In the genomic region with DNA sequence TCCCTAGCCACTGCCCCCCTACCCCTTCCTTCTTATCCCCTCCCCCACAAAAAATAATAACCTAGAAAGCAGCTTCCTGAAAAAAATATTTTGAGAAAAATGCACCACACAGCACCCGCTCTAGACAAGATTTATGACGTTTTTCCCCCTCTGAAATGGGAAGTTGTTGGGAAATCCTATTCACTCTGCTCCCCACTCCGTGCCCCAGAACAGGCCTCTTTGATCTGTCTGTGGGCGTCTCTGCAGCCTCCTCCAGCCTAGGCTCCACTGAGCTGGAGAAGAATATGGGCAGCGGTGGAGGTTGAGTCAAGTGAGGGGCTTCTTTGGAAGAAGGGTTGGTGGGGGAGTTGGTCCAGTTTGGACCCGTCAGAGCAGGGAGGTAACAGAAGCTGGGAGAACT, we compare ENCODE assay signal across 19 cellular contexts. TPM values are rescaled to one million over a fixed set of nuclear protein-coding genes. Genes with fewer than 3 reads are reported as not detected.
DNase-seq lines count a peak whose midpoint lies in the region; ATAC-seq and TF ChIP-seq lines count a peak whose summit lies in the region.
"Had no signal": no experiment of that assay in that cellular context is flagged by ENCODE, and none has a peak within 500 bp of the region (broad histone marks: within the 10 kb centered on the region; RNA-seq: fewer than 3 reads in every experiment).

No MANE protein-coding gene starts in this region.

- peak overlapping the region; percentile 12 for H3K4me3 Mint-ChIP-seq in activated CD4-positive, alpha-beta memory T cell treated with anti-CD3 and anti-CD28 coated beads for 36 hours
- no peak overlapping the region for H3K4me3 Mint-ChIP-seq in activated CD4-positive, alpha-beta memory T cell treated with anti-CD3 and anti-CD28 coated beads, Interleukin-2, amount 10 ng/mL, durations not matched to agents 7 days and 5 days
- peak overlapping the region; percentile 90 to 95 (median 92) for H3K4me3 Mint-ChIP-seq in brain
- H3K4me3 Mint-ChIP-seq in stimulated activated effector memory CD8-positive, alpha-beta T cell treated with anti-CD3 and anti-CD28 coated beads, Interleukin-12 subunit alpha, Interleukin-12 subunit beta, amount 100 ng/mL, for 72 hours = peak overlapping the region; percentile 13
- H3K4me3 Mint-ChIP-seq: activated CD4-positive, alpha-beta T cell treated with anti-CD3 and anti-CD28 coated beads, Interleukin-2, amount 10 ng/mL, durations not matched to agents 24 days and 14 days; memory B cell had no signal

- H3K27ac Mint-ChIP-seq in activated CD4-positive, alpha-beta memory T cell treated with anti-CD3 and anti-CD28 coated beads for 36 hours = no peak overlapping the region
- no peak overlapping the region for H3K27ac Mint-ChIP-seq in activated CD4-positive, alpha-beta memory T cell treated with anti-CD3 and anti-CD28 coated beads, Interleukin-2, amount 10 ng/mL, durations not matched to agents 7 days and 5 days
- H3K27ac Mint-ChIP-seq in brain = peak overlapping the region; percentile 79 to 98 (median 92)
- no peak overlapping the region for H3K27ac Mint-ChIP-seq in stimulated activated effector memory CD8-positive, alpha-beta T cell treated with anti-CD3 and anti-CD28 coated beads, Interleukin-12 subunit alpha, Interleukin-12 subunit beta, amount 100 ng/mL, for 72 hours
- H3K27ac Mint-ChIP-seq: activated CD4-positive, alpha-beta T cell treated with anti-CD3 and anti-CD28 coated beads, Interleukin-2, amount 10 ng/mL, durations not matched to agents 24 days and 14 days; memory B cell; naive thymus-derived CD8-positive, alpha-beta T cell had no signal

- DNase-seq in activated CD4-positive, alpha-beta memory T cell treated with anti-CD3 and anti-CD28 coated beads for 36 hours = no peak
- DNase-seq in activated CD4-positive, alpha-beta memory T cell treated with anti-CD3 and anti-CD28 coated beads, Interleukin-2, amount 10 ng/mL, durations not matched to agents 7 days and 5 days = no peak
- DNase-seq in NB4 (ENCODE audit: low read depth) = peak; percentile 72
- DNase-seq in stimulated activated effector memory CD8-positive, alpha-beta T cell treated with anti-CD3 and anti-CD28 coated beads, Interleukin-12 subunit alpha, Interleukin-12 subunit beta, amount 100 ng/mL, for 72 hours (ENCODE audit: low spot score in 2 of 2) = no peak
- DNase-seq in HCEC 1CT = no peak
- no peak for DNase-seq in AG20443 (ENCODE audit: low spot score)
- DNase-seq: ACHN; activated CD4-positive, alpha-beta T cell treated with anti-CD3 and anti-CD28 coated beads, Interleukin-2, amount 10 ng/mL, durations not matched to agents 24 days and 14 days; activated CD8-positive, alpha-beta memory T cell treated with anti-CD3 and anti-CD28 coated beads, Interleukin-2, amount 50 U/mL, for 4 hours; adrenal gland; foreskin keratinocyte; NCI-H748 treated with DMSO at 0.1 percent for 48 hours; stimulated activated CD8-positive, alpha-beta memory T cell treated with anti-CD3 and anti-CD28 coated beads, Interleukin-4, amount 100 ng/mL, for 48 hours; SW 1271 had no signal

- POLR2A ChIA-PET in activated CD4-positive, alpha-beta memory T cell treated with anti-CD3 and anti-CD28 coated beads for 36 hours (lab: Charles Lee) = no interaction called here
- POLR2A ChIA-PET in activated CD4-positive, alpha-beta memory T cell treated with anti-CD3 and anti-CD28 coated beads, Interleukin-2, amount 10 ng/mL, durations not matched to agents 7 days and 5 days (lab: Charles Lee) = no interaction called here

- TF ChIP-seq POLR2A in NB4 (IDR thresholded peaks at IDR 0.05; ENCODE audit: extremely low read depth, insufficient read length) = no peak

- peaks cover 14% of the 10 kb centered on the region for H3K4me1 Mint-ChIP-seq in activated CD4-positive, alpha-beta memory T cell treated with anti-CD3 and anti-CD28 coated beads for 36 hours (ENCODE audit: low read depth)
- peaks cover 20% of the 10 kb centered on the region for H3K4me1 Mint-ChIP-seq in activated CD4-positive, alpha-beta memory T cell treated with anti-CD3 and anti-CD28 coated beads, Interleukin-2, amount 10 ng/mL, durations not matched to agents 7 days and 5 days
- peaks cover 82% of the 10 kb centered on the region for H3K4me1 Mint-ChIP-seq in brain
- peaks cover 40% of the 10 kb centered on the region for H3K4me1 Mint-ChIP-seq in stimulated activated effector memory CD8-positive, alpha-beta T cell treated with anti-CD3 and anti-CD28 coated beads, Interleukin-12 subunit alpha, Interleukin-12 subunit beta, amount 100 ng/mL, for 72 hours

- no peaks in the 10 kb centered on the region for H3K9me3 Mint-ChIP-seq in activated CD4-positive, alpha-beta memory T cell treated with anti-CD3 and anti-CD28 coated beads for 36 hours
- H3K9me3 Mint-ChIP-seq in activated CD4-positive, alpha-beta memory T cell treated with anti-CD3 and anti-CD28 coated beads, Interleukin-2, amount 10 ng/mL, durations not matched to agents 7 days and 5 days = no peaks in the 10 kb centered on the region
- H3K9me3 Mint-ChIP-seq in brain = peaks cover 0 to 8% (median 0%) of the 10 kb centered on the region in 5 experiments
- H3K9me3 Mint-ChIP-seq in stimulated activated effector memory CD8-positive, alpha-beta T cell treated with anti-CD3 and anti-CD28 coated beads, Interleukin-12 subunit alpha, Interleukin-12 subunit beta, amount 100 ng/mL, for 72 hours = no peaks in the 10 kb centered on the region
- H3K9me3 Mint-ChIP-seq: activated CD4-positive, alpha-beta T cell treated with anti-CD3 and anti-CD28 coated beads, Interleukin-2, amount 10 ng/mL, durations not matched to agents 24 days and 14 days; memory B cell had no signal

- ATAC-seq in stimulated activated effector memory CD8-positive, alpha-beta T cell treated with anti-CD3 and anti-CD28 coated beads, Interleukin-12 subunit alpha, Interleukin-12 subunit beta, amount 100 ng/mL, for 72 hours = no peak
- no peak for ATAC-seq in HG03439 (IDR thresholded peaks at IDR 0.05; ENCODE audit: unreplicated experiment)
- ATAC-seq: foreskin keratinocyte; naive thymus-derived CD8-positive, alpha-beta T cell had no signal

- intact Hi-C loops in activated CD4-positive, alpha-beta memory T cell treated with anti-CD3 and anti-CD28 coated beads for 36 hours (cut with micrococcal nuclease) = no loop called here

- TF ChIP-seq CTCF in NB4 (IDR thresholded peaks at IDR 0.05; ENCODE audit: low read depth, low read length) = no peak
- TF ChIP-seq CTCF in brain (conservative IDR thresholded peaks at IDR 0.05) = no peak

- CTCF ChIA-PET in activated CD4-positive, alpha-beta memory T cell treated with anti-CD3 and anti-CD28 coated beads for 36 hours (lab: Charles Lee) = interaction anchor here (1.4 to 10.8 kb wide), 2 partner anchors 54 to 67 kb away, joined by 6 to 130 read pairs; no protein-coding TSS in a partner anchor
- CTCF ChIA-PET in activated CD4-positive, alpha-beta memory T cell treated with anti-CD3 and anti-CD28 coated beads, Interleukin-2, amount 10 ng/mL, durations not matched to agents 7 days and 5 days (lab: Charles Lee) = interaction anchor here (1.6 to 1.8 kb wide), 2 partner anchors 13 to 46 kb away, joined by 4 to 5 read pairs; no protein-coding TSS in a partner anchor

- peaks cover 74% of the 10 kb centered on the region for H3K27me3 Mint-ChIP-seq in activated CD4-positive, alpha-beta memory T cell treated with anti-CD3 and anti-CD28 coated beads for 36 hours
- peaks cover 88% of the 10 kb centered on the region for H3K27me3 Mint-ChIP-seq in activated CD4-positive, alpha-beta memory T cell treated with anti-CD3 and anti-CD28 coated beads, Interleukin-2, amount 10 ng/mL, durations not matched to agents 7 days and 5 days
- peaks cover 46% of the 10 kb centered on the region for H3K27me3 Mint-ChIP-seq in brain

- no peak overlapping the region for H3K4me3 ChIP-seq in NB4 (ENCODE audit: low read depth, low read length)
- H3K4me3 ChIP-seq: adrenal gland, cardiac muscle cell had no signal

- H3K36me3 Mint-ChIP-seq in activated CD4-positive, alpha-beta memory T cell treated with anti-CD3 and anti-CD28 coated beads for 36 hours = no peaks in the 10 kb centered on the region
- no peaks in the 10 kb centered on the region for H3K36me3 Mint-ChIP-seq in activated CD4-positive, alpha-beta memory T cell treated with anti-CD3 and anti-CD28 coated beads, Interleukin-2, amount 10 ng/mL, durations not matched to agents 7 days and 5 days (ENCODE audit: low read depth)
- no peaks in the 10 kb centered on the region for H3K36me3 Mint-ChIP-seq in brain
- H3K36me3 Mint-ChIP-seq in stimulated activated effector memory CD8-positive, alpha-beta T cell treated with anti-CD3 and anti-CD28 coated beads, Interleukin-12 subunit alpha, Interleukin-12 subunit beta, amount 100 ng/mL, for 72 hours = no peaks in the 10 kb centered on the region
- H3K36me3 Mint-ChIP-seq: memory B cell had no signal

RNA-seq across cellular contexts. Expression of gene POLG, which starts 28.5 kb away (rescaled TPM):
- total RNA-seq in activated CD4-positive, alpha-beta memory T cell treated with anti-CD3 and anti-CD28 coated beads for 36 hours = 10 to 100 TPM; 94.8 to 97.4 TPM
- total RNA-seq in activated CD4-positive, alpha-beta memory T cell treated with anti-CD3 and anti-CD28 coated beads, Interleukin-2, amount 10 ng/mL, durations not matched to agents 7 days and 5 days = 100 to 1,000 TPM; 106 to 109 TPM
- 36.8 TPM for polyA plus RNA-seq in brain (ENCODE audit: insufficient read depth, low read depth, low replicate concordance)

Comparison
In these comparisons a context has a peak if more than half of its experiments do, and no peak if none do; other contexts are left out.
1. H3K27ac Mint-ChIP-seq: peak in brain (5 of 5); none in activated CD4-positive, alpha-beta memory T cell treated with anti-CD3 and anti-CD28 coated beads for 36 hours (single experiment), activated CD4-positive, alpha-beta memory T cell treated with anti-CD3 and anti-CD28 coated beads, Interleukin-2, amount 10 ng/mL, durations not matched to agents 7 days and 5 days (single experiment) and stimulated activated effector memory CD8-positive, alpha-beta T cell treated with anti-CD3 and anti-CD28 coated beads, Interleukin-12 subunit alpha, Interleukin-12 subunit beta, amount 100 ng/mL, for 72 hours (single experiment).